ENCODE assay signal across 13 cellular contexts in the genomic region with DNA sequence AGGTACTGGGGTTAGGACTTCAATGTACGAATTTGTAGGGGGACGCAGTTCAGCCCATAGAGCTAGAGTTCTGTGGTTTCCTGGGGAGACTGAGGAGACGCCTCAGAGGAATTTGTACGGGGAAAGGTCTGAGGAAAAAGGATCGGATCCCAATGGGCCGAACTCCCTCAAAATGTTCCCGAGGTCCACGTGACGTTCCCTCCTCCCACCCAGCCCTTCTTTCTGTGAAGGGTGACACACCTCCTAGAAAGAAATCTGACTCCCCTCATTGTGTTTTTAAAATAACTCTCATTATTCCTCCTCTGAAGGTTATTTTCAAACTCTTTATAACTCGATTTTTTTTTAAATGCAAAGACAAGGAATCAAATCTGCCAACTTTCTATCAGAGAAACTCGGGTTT.
DNase-seq lines count a peak whose midpoint lies in the region; ATAC-seq and TF ChIP-seq lines count a peak whose summit lies in the region.
"Had no signal": no experiment of that assay in that cellular context is flagged by ENCODE, and none has a peak within 500 bp of the region (broad histone marks: within the 10 kb centered on the region; RNA-seq: fewer than 3 reads in every experiment).

No MANE protein-coding gene starts in this region.

- TF ChIP-seq EP300 in Ishikawa (IDR thresholded peaks at IDR 0.05; ENCODE audit: borderline replicate concordance): no peak

- TF ChIP-seq RAD21 in Ishikawa (IDR thresholded peaks at IDR 0.05; ENCODE audit: low read depth): no peak

- intact Hi-C loops in head of caudate nucleus (cut with DNase I): no loop called here

- ATAC-seq in HG03460 (IDR thresholded peaks at IDR 0.05; ENCODE audit: unreplicated experiment): no peak
- ATAC-seq: A549; CD8-positive, alpha-beta T cell had no signal

- DNase-seq in head of caudate nucleus (peak; percentile 27 to 84 (median 64)), putamen (ENCODE audit: low spot score) (peak; percentile 74), NCI-H2196 treated with DMSO at 0.1 percent for 48 hours (lab: John Stamatoyannopoulos, UW; ENCODE audit: unreplicated experiment) (no peak)
- DNase-seq: AML-193; Caco-2; Calu3; CD4-positive, alpha-beta T cell; CD8-positive, alpha-beta T cell; DMS79 treated with DMSO at 0.1 percent for 48 hours; GF-D8 had no signal

TF ChIP-seq in Ishikawa, 13 proteins besides CTCF, POLR2A, EP300 and RAD21:
- TF ChIP-seq TAF1 (IDR thresholded peaks at IDR 0.05; ENCODE audit: low read depth) (no peak), TCF12 (IDR thresholded peaks at IDR 0.05; ENCODE audit: low read depth) (no peak), CREB1 (IDR thresholded peaks at IDR 0.05; ENCODE audit: low read depth) (no peak)
- TF ChIP-seq, protein P1, sequence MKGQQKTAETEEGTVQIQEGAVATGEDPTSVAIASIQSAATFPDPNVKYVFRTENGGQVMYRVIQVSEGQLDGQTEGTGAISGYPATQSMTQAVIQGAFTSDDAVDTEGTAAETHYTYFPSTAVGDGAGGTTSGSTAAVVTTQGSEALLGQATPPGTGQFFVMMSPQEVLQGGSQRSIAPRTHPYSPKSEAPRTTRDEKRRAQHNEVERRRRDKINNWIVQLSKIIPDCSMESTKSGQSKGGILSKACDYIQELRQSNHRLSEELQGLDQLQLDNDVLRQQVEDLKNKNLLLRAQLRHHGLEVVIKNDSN (IDR thresholded peaks at IDR 0.05): peak; percentile 56
